In the genomic region with DNA sequence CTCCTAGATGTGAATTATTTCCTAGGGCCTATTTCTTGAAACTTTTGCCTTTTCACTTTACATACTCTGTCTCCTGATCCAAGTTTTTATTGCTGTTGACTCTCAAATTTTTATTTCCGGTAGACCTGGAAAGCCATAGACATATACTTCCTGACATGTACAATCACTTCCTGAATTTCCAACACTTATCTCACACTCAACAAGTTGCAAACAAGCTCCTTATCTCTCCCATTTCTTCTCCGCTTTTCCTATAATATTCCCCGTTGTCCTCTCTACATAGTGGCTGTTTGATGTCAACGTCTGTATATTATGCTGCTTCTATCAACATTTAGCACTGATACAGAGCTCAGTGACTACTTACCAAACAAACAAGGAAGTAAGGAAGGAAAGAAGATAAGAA, we compare ENCODE assay signal across 1 cellular context.
TF ChIP-seq lines count a peak whose summit lies in the region.

No MANE protein-coding gene starts in this region.

TF ChIP-seq in HEK293, 187 proteins besides CTCF, POLR2A, EP300 and RAD21 (continued from another document):
- no peak for TF ChIP-seq ZNF580 (tag by site-specific recombination; IDR thresholded peaks at IDR 0.05)
- no peak for TF ChIP-seq EGR2 (tag by site-specific recombination; IDR thresholded peaks at IDR 0.05; ENCODE audit: low read depth)
- TF ChIP-seq ZFP37 (tag by site-specific recombination; IDR thresholded peaks at IDR 0.05), result no peak
- TF ChIP-seq SCRT2 (tag by site-specific recombination; IDR thresholded peaks at IDR 0.05), result peak; percentile 53
- TF ChIP-seq KLF16 (tag by site-specific recombination; IDR thresholded peaks at IDR 0.05), result no peak
- peak; percentile 14 for TF ChIP-seq SETDB1 (IDR thresholded peaks at IDR 0.05; ENCODE audit: insufficient read length, low read length)
- no peak for TF ChIP-seq ZNF792 (tag by site-specific recombination; IDR thresholded peaks at IDR 0.05)
